1 cellular context compared by ENCODE assay signal in genomic region chr21:41897047-41897669, GRCh38.
TF ChIP-seq lines count a peak whose summit lies in the region.

No MANE protein-coding gene starts in this region.

TF ChIP-seq in IMR-90, 13 proteins besides CTCF, POLR2A, EP300 and RAD21:
- no peak for TF ChIP-seq MAZ (IDR thresholded peaks at IDR 0.05; ENCODE audit: borderline replicate concordance, low read depth, low read length)
- TF ChIP-seq SMC3 (IDR thresholded peaks at IDR 0.05; ENCODE audit: low read depth, low read length) = no peak
- no peak for TF ChIP-seq MXI1 (IDR thresholded peaks at IDR 0.05; ENCODE audit: borderline replicate concordance, low read depth, low read length)
- TF ChIP-seq MAFK (IDR thresholded peaks at IDR 0.05; ENCODE audit: low read depth, low read length) = no peak
- TF ChIP-seq CHD1 (IDR thresholded peaks at IDR 0.05; ENCODE audit: low read depth, low read length) = no peak
- no peak for TF ChIP-seq RFX5 (IDR thresholded peaks at IDR 0.05; ENCODE audit: low read depth, low read length)
- TF ChIP-seq BHLHE40 (IDR thresholded peaks at IDR 0.05; ENCODE audit: low read depth, low read length) = no peak
